In the genomic region with DNA sequence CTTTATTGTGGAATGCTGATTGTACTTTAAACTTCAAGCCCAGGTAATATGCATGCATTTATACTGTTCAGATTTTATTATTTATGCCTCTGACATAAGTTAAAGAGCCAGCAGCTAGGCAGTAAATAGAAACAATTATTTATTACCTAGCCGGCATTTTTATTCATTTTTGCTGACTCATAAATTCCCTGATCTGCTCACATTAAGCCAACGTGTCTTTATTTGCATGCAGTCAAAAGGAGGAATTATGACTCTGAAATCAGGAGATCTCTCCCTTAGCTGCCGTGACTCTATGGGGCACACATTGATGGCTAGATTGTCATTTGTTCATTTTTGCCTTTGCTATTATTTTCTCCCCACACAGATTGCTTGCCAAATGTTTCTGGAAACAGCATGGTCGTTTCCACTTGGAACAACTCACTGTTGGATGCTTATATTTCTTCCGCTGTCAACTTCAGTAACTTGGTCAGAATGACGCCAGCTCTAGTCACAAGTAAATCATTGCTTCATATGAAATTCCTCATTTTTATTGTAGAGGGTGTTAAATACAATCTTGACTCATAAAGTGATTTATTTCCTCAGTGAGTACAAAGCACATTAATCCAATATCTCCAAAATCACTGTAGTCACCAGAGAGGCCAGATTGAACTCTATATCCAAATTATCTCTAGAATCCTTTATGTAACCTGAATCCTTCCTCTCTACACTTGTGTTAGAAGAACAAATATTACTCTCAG, we compare ENCODE assay signal across 19 cellular contexts. TPM values are rescaled to one million over a fixed set of nuclear protein-coding genes. Genes with fewer than 3 reads are reported as not detected.
DNase-seq lines count a peak whose midpoint lies in the region; ATAC-seq and TF ChIP-seq lines count a peak whose summit lies in the region.
"Had no signal": no experiment of that assay in that cellular context is flagged by ENCODE, and none has a peak within 500 bp of the region (broad histone marks: within the 10 kb centered on the region; RNA-seq: fewer than 3 reads in every experiment).

No MANE protein-coding gene starts in this region.

- H3K4me1 Mint-ChIP-seq in activated naive CD4-positive, alpha-beta T cell treated with anti-CD3 and anti-CD28 coated beads, Interleukin-2, amount 50 U/mL, for 24 hours = peaks cover 35% of the 10 kb centered on the region
- peaks cover 24% of the 10 kb centered on the region for H3K4me1 Mint-ChIP-seq in activated naive CD4-positive, alpha-beta T cell treated with anti-CD3 and anti-CD28 coated beads, Interleukin-2, amount 10 ng/mL, durations not matched to agents 7 days and 5 days

- no peaks in the 10 kb centered on the region for H3K36me3 ChIP-seq in vagina

- H3K4me1 ChIP-seq in vagina = peaks cover 6% of the 10 kb centered on the region

- TF ChIP-seq CTCF in fibroblast of villous mesenchyme (IDR thresholded peaks at IDR 0.05; ENCODE audit: insufficient read depth, low read depth, low read length) = no peak
- no peak for TF ChIP-seq CTCF in vagina (IDR thresholded peaks at IDR 0.05)

- no peaks in the 10 kb centered on the region for H3K9me3 Mint-ChIP-seq in activated naive CD4-positive, alpha-beta T cell treated with anti-CD3 and anti-CD28 coated beads, Interleukin-2, amount 50 U/mL, for 24 hours
- H3K9me3 Mint-ChIP-seq in activated naive CD4-positive, alpha-beta T cell treated with anti-CD3 and anti-CD28 coated beads, Interleukin-2, amount 10 ng/mL, durations not matched to agents 7 days and 5 days = no peaks in the 10 kb centered on the region
- H3K9me3 Mint-ChIP-seq: CD4-positive, CD25-positive, alpha-beta regulatory T cell; stimulated activated naive CD8-positive, alpha-beta T cell treated with anti-CD3 and anti-CD28 coated beads, Interleukin-15, Interleukin-2, amounts not matched to agents 100 ng/mL and 50 ng/mL, for 24 hours; T-cell; type B pancreatic cell had no signal

- TF ChIP-seq POLR2A in vagina (IDR thresholded peaks at IDR 0.05) = no peak

- H3K9me3 ChIP-seq in vagina = no peaks in the 10 kb centered on the region

- intact Hi-C loops in vagina (cut with DNase I) = no loop called here

- H3K27ac ChIP-seq in vagina = no peak overlapping the region
- H3K27ac ChIP-seq: VCaP had no signal

- peak overlapping the region; percentile 66 for H3K27ac Mint-ChIP-seq in activated naive CD4-positive, alpha-beta T cell treated with anti-CD3 and anti-CD28 coated beads, Interleukin-2, amount 50 U/mL, for 24 hours
- no peak overlapping the region for H3K27ac Mint-ChIP-seq in activated naive CD4-positive, alpha-beta T cell treated with anti-CD3 and anti-CD28 coated beads, Interleukin-2, amount 10 ng/mL, durations not matched to agents 7 days and 5 days
- H3K27ac Mint-ChIP-seq: stimulated activated naive CD8-positive, alpha-beta T cell treated with anti-CD3 and anti-CD28 coated beads, Interleukin-15, Interleukin-2, amounts not matched to agents 100 ng/mL and 50 ng/mL, for 24 hours; type B pancreatic cell had no signal

- H3K27me3 Mint-ChIP-seq in activated naive CD4-positive, alpha-beta T cell treated with anti-CD3 and anti-CD28 coated beads, Interleukin-2, amount 50 U/mL, for 24 hours = no peaks in the 10 kb centered on the region
- H3K27me3 Mint-ChIP-seq in activated naive CD4-positive, alpha-beta T cell treated with anti-CD3 and anti-CD28 coated beads, Interleukin-2, amount 10 ng/mL, durations not matched to agents 7 days and 5 days = no peaks in the 10 kb centered on the region
- H3K27me3 Mint-ChIP-seq: CD4-positive, CD25-positive, alpha-beta regulatory T cell; stimulated activated naive CD8-positive, alpha-beta T cell treated with anti-CD3 and anti-CD28 coated beads, Interleukin-15, Interleukin-2, amounts not matched to agents 100 ng/mL and 50 ng/mL, for 24 hours; T-cell had no signal

- H3K4me3 ChIP-seq in fibroblast of villous mesenchyme (ENCODE audit: low read depth, low read length) = no peak overlapping the region
- H3K4me3 ChIP-seq in vagina = no peak overlapping the region

- CTCF ChIA-PET in activated naive CD4-positive, alpha-beta T cell treated with anti-CD3 and anti-CD28 coated beads, Interleukin-2, amount 10 ng/mL, durations not matched to agents 7 days and 5 days (lab: Charles Lee) = interaction anchor here (0.6 kb wide), 1 partner anchor 46 kb away, joined by 3 read pairs; no protein-coding TSS in a partner anchor

- H3K36me3 Mint-ChIP-seq in activated naive CD4-positive, alpha-beta T cell treated with anti-CD3 and anti-CD28 coated beads, Interleukin-2, amount 50 U/mL, for 24 hours = peaks cover 2% of the 10 kb centered on the region
- no peaks in the 10 kb centered on the region for H3K36me3 Mint-ChIP-seq in activated naive CD4-positive, alpha-beta T cell treated with anti-CD3 and anti-CD28 coated beads, Interleukin-2, amount 10 ng/mL, durations not matched to agents 7 days and 5 days
- H3K36me3 Mint-ChIP-seq: type B pancreatic cell had no signal

- DNase-seq in activated naive CD4-positive, alpha-beta T cell treated with anti-CD3 and anti-CD28 coated beads, Interleukin-2, amount 10 ng/mL, durations not matched to agents 7 days and 5 days = no peak
- peak; percentile 79 for DNase-seq in NCI-H460 (ENCODE audit: extremely low read depth, low read depth)
- DNase-seq in fibroblast of villous mesenchyme (ENCODE audit: low read depth) = peak; percentile 3
- no peak for DNase-seq in vagina (ENCODE audit: extremely low spot score in 2 of 2)
- DNase-seq in activated CD4-positive, alpha-beta T cell treated with anti-CD3 and anti-CD28 coated beads, Interleukin-2, amount 50 U/mL, for 4 hours = no peak
- DNase-seq: activated T-cell treated with anti-CD3 and anti-CD28 coated beads for 4 hours; CD4-positive, CD25-positive, alpha-beta regulatory T cell; Karpas-422; NCI-H1092; NCI-H2081 treated with DMSO at 0.1 percent for 48 hours; SHP77 treated with DMSO at 0.1 percent for 48 hours; stimulated activated CD4-positive, alpha-beta T cell treated with anti-CD3 and anti-CD28 coated beads, Interleukin-2, amount 100 ng/mL, for 48 hours; T-cell had no signal

- H3K4me3 Mint-ChIP-seq in activated naive CD4-positive, alpha-beta T cell treated with anti-CD3 and anti-CD28 coated beads, Interleukin-2, amount 50 U/mL, for 24 hours = peak overlapping the region; percentile 27
- no peak overlapping the region for H3K4me3 Mint-ChIP-seq in activated naive CD4-positive, alpha-beta T cell treated with anti-CD3 and anti-CD28 coated beads, Interleukin-2, amount 10 ng/mL, durations not matched to agents 7 days and 5 days
- H3K4me3 Mint-ChIP-seq: type B pancreatic cell had no signal

- ATAC-seq in HG02571 (IDR thresholded peaks at IDR 0.05; ENCODE audit: unreplicated experiment) = no peak
- ATAC-seq in GM21381 (IDR thresholded peaks at IDR 0.05; ENCODE audit: unreplicated experiment) = no peak

- H3K27me3 ChIP-seq in vagina = no peaks in the 10 kb centered on the region

RNA-seq across cellular contexts. Expression of gene ZBTB14, which starts 15.9 kb away (rescaled TPM):
- 17.3 and 19.3 TPM in 2 replicates for total RNA-seq in NCI-H460 (2014; rRNA removed; shearing (Covaris generic))
- 28.9 and 31.4 TPM in 2 replicates for polyA plus RNA-seq in NCI-H460 (2014; cell fraction: nucleus; rRNA removed)
- total RNA-seq in fibroblast of villous mesenchyme = 10.6 and 14.2 TPM in 2 replicates
- 8.8 TPM for total RNA-seq in vagina

Comparison
In these comparisons a context has a peak if more than half of its experiments do, and no peak if none do; other contexts are left out.
1. DNase-seq: peak in NCI-H460 (single experiment) and fibroblast of villous mesenchyme (single experiment); none in activated naive CD4-positive, alpha-beta T cell treated with anti-CD3 and anti-CD28 coated beads, Interleukin-2, amount 10 ng/mL, durations not matched to agents 7 days and 5 days (single experiment), vagina (0 of 2) and activated CD4-positive, alpha-beta T cell treated with anti-CD3 and anti-CD28 coated beads, Interleukin-2, amount 50 U/mL, for 4 hours (0 of 2).